25 cellular contexts compared by ENCODE assay signal in the genomic region with DNA sequence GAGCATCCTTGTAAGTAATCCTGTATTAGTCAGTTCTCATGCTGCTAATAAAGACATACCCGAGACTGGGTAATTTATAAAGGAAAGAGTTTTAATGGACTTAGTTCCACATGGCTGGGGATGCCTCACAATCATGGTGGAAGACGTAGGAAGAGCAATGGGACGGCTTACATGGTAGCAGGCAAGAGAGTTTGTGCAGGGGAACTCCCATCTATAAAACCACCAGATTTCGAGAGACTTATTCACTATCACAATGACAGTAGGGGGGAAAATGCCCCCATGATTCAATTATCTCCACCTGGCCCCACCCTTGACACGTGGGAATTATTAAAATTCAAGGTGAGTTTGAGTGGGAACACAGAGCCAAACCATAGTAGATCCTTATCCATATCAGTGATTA.
"Had no signal": no experiment of that assay in that cellular context is flagged by ENCODE, and none has a peak within 500 bp of the region (broad histone marks: within the 10 kb centered on the region; RNA-seq: fewer than 3 reads in every experiment).

No MANE protein-coding gene starts in this region.

- H3K36me3 ChIP-seq: SJSA1, suprapubic skin, tibial artery, upper lobe of right lung had no signal

- H3K4me3 ChIP-seq: SJSA1, suprapubic skin, tibial artery, upper lobe of right lung had no signal

- H3K9me3 ChIP-seq: SJSA1, suprapubic skin, tibial artery, upper lobe of right lung had no signal

- H3K27me3 ChIP-seq: SJSA1, suprapubic skin, tibial artery, upper lobe of right lung had no signal

- H3K4me1 ChIP-seq: SJSA1, tibial artery had no signal

- ATAC-seq: activated CD8-positive, alpha-beta memory T cell treated with anti-CD3 and anti-CD28 coated beads, Interleukin-2, amount 10 ng/mL, durations not matched to agents 7 days and 5 days; esophagus mucosa; left cardiac atrium; right cardiac atrium; stimulated activated effector memory CD8-positive, alpha-beta T cell treated with anti-CD3 and anti-CD28 coated beads, Interleukin-12 subunit alpha, Interleukin-12 subunit beta, amount 100 ng/mL, for 72 hours; upper lobe of right lung; WTC11 had no signal

- H3K27me3 Mint-ChIP-seq: activated CD8-positive, alpha-beta memory T cell treated with anti-CD3 and anti-CD28 coated beads, Interleukin-2, amount 10 ng/mL, durations not matched to agents 7 days and 5 days; central memory CD8-positive, alpha-beta T cell; dendritic cell treated with granulocyte-macrophage colony-stimulating factor and Interleukin-4, amounts not matched to agents 40 ng/mL and 50 ng/mL, for 4 days had no signal

- H3K4me1 Mint-ChIP-seq: WTC11 had no signal

- H3K27ac ChIP-seq: SJSA1, suprapubic skin, tibial artery, upper lobe of right lung had no signal

- DNase-seq: activated CD4-positive, alpha-beta T cell treated with anti-CD3 and anti-CD28 coated beads for 4 hours; activated CD4-positive, alpha-beta T cell treated with anti-CD3 and anti-CD28 coated beads, Interleukin-2, amount 50 U/mL, for 48 hours; activated CD8-positive, alpha-beta memory T cell treated with anti-CD3 and anti-CD28 coated beads, Interleukin-2, amount 10 ng/mL, durations not matched to agents 7 days and 5 days; activated naive CD4-positive, alpha-beta T cell; anterior cingulate cortex; endodermal cell; foreskin fibroblast; head of caudate nucleus; hippocampal formation; left cardiac atrium; mammary epithelial cell; posterior cingulate gyrus; right cardiac atrium; stimulated activated CD4-positive, alpha-beta T cell treated with anti-CD3 and anti-CD28 coated beads, Interleukin-4, amount 100 ng/mL, for 1 hour; T-helper 2 cell; tibial artery; upper lobe of right lung had no signal

- H3K27ac Mint-ChIP-seq: dendritic cell treated with granulocyte-macrophage colony-stimulating factor and Interleukin-4, amounts not matched to agents 40 ng/mL and 50 ng/mL, for 4 days; endodermal cell; nephron; WTC11 had no signal

- H3K36me3 Mint-ChIP-seq: WTC11 had no signal

- H3K9me3 Mint-ChIP-seq: central memory CD8-positive, alpha-beta T cell; dendritic cell treated with granulocyte-macrophage colony-stimulating factor and Interleukin-4, amounts not matched to agents 40 ng/mL and 50 ng/mL, for 4 days; endodermal cell; WTC11 had no signal

- H3K4me3 Mint-ChIP-seq: activated CD8-positive, alpha-beta memory T cell treated with anti-CD3 and anti-CD28 coated beads, Interleukin-2, amount 10 ng/mL, durations not matched to agents 7 days and 5 days; central memory CD8-positive, alpha-beta T cell; dendritic cell treated with granulocyte-macrophage colony-stimulating factor and Interleukin-4, amounts not matched to agents 40 ng/mL and 50 ng/mL, for 4 days; endodermal cell; nephron; stimulated activated effector memory CD8-positive, alpha-beta T cell treated with anti-CD3 and anti-CD28 coated beads, Interleukin-12 subunit alpha, Interleukin-12 subunit beta, amount 100 ng/mL, for 72 hours; WTC11 had no signal
